Comparison of ENCODE assay signal across 21 cellular contexts in the genomic region with DNA sequence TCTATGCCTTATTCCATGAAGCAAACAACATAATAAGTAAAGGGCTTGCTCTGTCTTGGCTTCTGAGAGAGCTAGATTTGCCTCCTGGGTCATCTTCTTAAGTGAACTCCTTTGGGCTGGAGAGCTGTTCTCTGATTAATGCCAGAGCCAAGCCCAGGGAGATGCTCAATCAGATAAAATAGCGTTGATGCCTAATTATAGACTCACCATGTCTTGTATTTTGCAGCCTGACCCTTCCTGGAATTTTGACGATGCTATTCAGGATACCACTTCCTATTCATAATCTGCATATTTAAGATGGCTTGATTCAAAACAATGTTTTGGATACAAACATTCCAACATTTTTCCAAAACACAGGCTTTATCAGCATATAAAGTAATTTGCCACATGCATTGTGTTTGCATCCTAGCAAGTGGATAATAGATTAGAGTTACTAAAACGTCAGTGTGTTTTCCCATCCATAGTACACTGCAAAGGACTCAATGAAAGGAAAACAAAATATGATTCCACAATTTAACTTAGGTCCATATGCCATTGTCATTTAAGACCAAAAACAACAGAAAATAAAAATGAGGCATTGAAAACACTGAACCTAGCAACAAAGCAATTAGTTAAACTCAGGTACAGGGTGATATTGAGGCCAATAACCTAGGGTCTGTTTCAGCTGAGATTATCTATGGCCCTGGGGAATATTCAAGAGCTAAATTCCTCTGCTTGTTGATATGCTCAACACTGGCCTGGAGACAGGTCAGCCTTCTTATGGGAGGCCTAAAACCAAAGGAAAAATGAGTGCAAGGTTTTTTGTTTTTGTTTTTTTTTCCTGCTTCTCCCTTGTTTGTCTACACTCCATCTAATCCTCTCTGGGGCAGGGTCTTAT.
DNase-seq lines count a peak whose midpoint lies in the region; ATAC-seq, FAIRE-seq and TF ChIP-seq lines count a peak whose summit lies in the region.
"Had no signal": no experiment of that assay in that cellular context is flagged by ENCODE, and none has a peak within 500 bp of the region (broad histone marks: within the 10 kb centered on the region; RNA-seq: fewer than 3 reads in every experiment).

No MANE protein-coding gene starts in this region.

- H3K9ac ChIP-seq in H1 (replicated peaks in 1 of 4; ENCODE audit: extremely low read depth in 1 of 4, low read depth in 3 of 4, low read length in 3 of 4) (peak overlapping the region in 1 of 4 experiments; percentile 13; a peak in 1 of 7 replicates), mesendoderm (ENCODE audit: low read length) (no peak overlapping the region)

- no peak for TF ChIP-seq EP300 in H1 (IDR thresholded peaks at IDR 0.05; ENCODE audit: borderline replicate concordance in 1 of 2, low read depth in 2 of 2, low read length in 2 of 2)

- H3K27me3 ChIP-seq in CD4-positive, alpha-beta T cell (ENCODE audit: control insufficient read depth, insufficient read depth, low read length): no peaks in the 10 kb centered on the region
- H3K27me3 ChIP-seq in GM23338 (ENCODE audit: insufficient read depth) (no peaks in the 10 kb centered on the region), H1 (replicated peaks in 1 of 4; ENCODE audit: control insufficient read depth in 3 of 4, extremely low read depth in 1 of 4, insufficient read depth in 3 of 4, low read length in 3 of 4) (peaks cover 0 to 1% (median 0%) of the 10 kb centered on the region in 4 experiments; a peak in 1 of 7 replicates), mesendoderm (ENCODE audit: insufficient read depth, low read length, poor library complexity) (no peaks in the 10 kb centered on the region)
- H3K27me3 ChIP-seq: breast epithelium, esophagus squamous epithelium, SJSA1, tibial artery had no signal

- H3K4me2 ChIP-seq in GM23338: 0 out of 2 replicates have a peak overlapping the region, but pooled peaks have one; percentile 19
- no peak overlapping the region for H3K4me2 ChIP-seq in H1 (ENCODE audit: insufficient read depth in 1 of 2, low read depth in 2 of 2, low read length in 2 of 2)
- no peak overlapping the region for H3K4me2 ChIP-seq in mesendoderm (ENCODE audit: low read length)
- H3K4me2 ChIP-seq: PC-9 had no signal

- H3K4me1 ChIP-seq in GM23338 (ENCODE audit: insufficient read depth) (peaks cover 38% of the 10 kb centered on the region), H1 (replicated peaks in 1 of 4; ENCODE audit: control insufficient read depth in 3 of 4, insufficient read depth in 4 of 4, low read length in 3 of 4) (peaks cover 0 to 18% (median 0%) of the 10 kb centered on the region in 4 experiments; a peak in 3 of 7 replicates), mesendoderm (ENCODE audit: control insufficient read depth, low read depth, low read length) (peaks cover 5% of the 10 kb centered on the region)
- H3K4me1 ChIP-seq: breast epithelium, esophagus squamous epithelium, HAP-1 had no signal

- H3K36me3 ChIP-seq in GM23338 (ENCODE audit: insufficient read depth) (peaks cover 23% of the 10 kb centered on the region; the same call in 1 of the 2 replicates), H1 (ENCODE audit: control insufficient read depth in 2 of 4, insufficient read depth in 4 of 4, low read length in 3 of 4) (peaks cover 0 to 18% (median 8%) of the 10 kb centered on the region in 4 experiments; a peak in 3 of 8 replicates), mesendoderm (ENCODE audit: control insufficient read depth, insufficient read depth, low read length) (no peaks in the 10 kb centered on the region)
- H3K36me3 ChIP-seq: breast epithelium, esophagus squamous epithelium, HAP-1, SJSA1 had no signal

- H2BK120ac ChIP-seq in H1 (replicated peaks; ENCODE audit: low read depth, low read length) (no peak overlapping the region), mesendoderm (ENCODE audit: low read depth, low read length) (no peak overlapping the region)

- no peak for DNase-seq in CD4-positive, alpha-beta T cell
- DNase-seq in GM23338 (ENCODE audit: low spot score) (no peak), H1 (ENCODE audit: low read depth in 1 of 2, low spot score in 2 of 2) (no peak), mesendoderm (peak; percentile 73), MCF 10A (ENCODE audit: unreplicated experiment) (no peak), A172 (ENCODE audit: low spot score) (no peak), AML-193 (lab: John Stamatoyannopoulos, UW) (no peak), SKM-1 (lab: John Stamatoyannopoulos, UW; ENCODE audit: unreplicated experiment) (no peak)
- DNase-seq: activated naive CD8-positive, alpha-beta T cell treated with anti-CD3 and anti-CD28 coated beads for 36 hours; esophagus squamous epithelium; MM.1S; NCI-H1436 treated with DMSO at 0.1 percent for 48 hours; PC-9; posterior cingulate gyrus; stimulated activated CD4-positive, alpha-beta T cell treated with anti-CD3 and anti-CD28 coated beads, Interleukin-2, amount 100 ng/mL, for 24 hours; stimulated activated naive CD8-positive, alpha-beta T cell treated with anti-CD3 and anti-CD28 coated beads, Interleukin-15, Interleukin-2, amounts not matched to agents 100 U/mL and 50 U/mL, for 24 hours; tibial artery had no signal

- TF ChIP-seq RAD21 in H1 (IDR thresholded peaks at IDR 0.05 in 1 of 2, conservative IDR thresholded peaks at IDR 0.05 in 1 of 2; ENCODE audit: low read depth in 2 of 2, low read length in 2 of 2): no peak

- no peak for ATAC-seq in CD4-positive, alpha-beta T cell (ENCODE audit: poor library complexity)
- no peak for ATAC-seq in GM23338
- ATAC-seq: stimulated activated naive CD8-positive, alpha-beta T cell treated with anti-CD3 and anti-CD28 coated beads, Interleukin-15, Interleukin-2, amounts not matched to agents 100 U/mL and 50 U/mL, for 24 hours had no signal

- H2BK5ac ChIP-seq in H1 (ENCODE audit: low read depth, low read length) (no peak overlapping the region), mesendoderm (ENCODE audit: low read length) (no peak overlapping the region)

- H3K27ac ChIP-seq in CD4-positive, alpha-beta T cell (ENCODE audit: low read depth, low read length): no peak overlapping the region
- H3K27ac ChIP-seq in GM23338 (ENCODE audit: low read depth): peak overlapping the region; percentile 42
- H3K27ac ChIP-seq in H1 (ENCODE audit: low read depth, low read length): no peak overlapping the region
- no peak overlapping the region for H3K27ac ChIP-seq in mesendoderm (ENCODE audit: low read depth, low read length)
- H3K27ac ChIP-seq: breast epithelium, esophagus squamous epithelium, PC-9, SJSA1, tibial artery had no signal

- peaks cover 8% of the 10 kb centered on the region for H3K9me3 Mint-ChIP-seq in CD4-positive, alpha-beta T cell
- peaks cover 43% of the 10 kb centered on the region for H3K9me3 Mint-ChIP-seq in GM23338
- peaks cover 53% of the 10 kb centered on the region for H3K9me3 Mint-ChIP-seq in MCF 10A (ENCODE audit: unreplicated experiment)

- H3K79me1 ChIP-seq in H1 (ENCODE audit: low read depth, low read length) (no peaks in the 10 kb centered on the region), mesendoderm (ENCODE audit: low read length) (no peaks in the 10 kb centered on the region)

- intact Hi-C loops in CD4-positive, alpha-beta T cell (cut with DNase I, micrococcal nuclease): no loop called here
- intact Hi-C loops in MCF 10A (cut with micrococcal nuclease): no loop called here

- BruUV-seq in MCF 10A (replicated peaks; lab: Mats Ljungman, UMichigan): no TSS peak

- TF ChIP-seq POLR2A in H1 (IDR thresholded peaks at IDR 0.05; ENCODE audit: control extremely low read depth in 1 of 2, low read depth in 2 of 2, low read length in 2 of 2): no peak

- H3F3A ChIP-seq in GM23338 (replicated peaks; ENCODE audit: low read depth): no peaks in the 10 kb centered on the region

- CTCF ChIA-PET in CD4-positive, alpha-beta T cell (lab: Charles Lee): no interaction called here
- CTCF ChIA-PET in H1 (lab: Charles Lee; ENCODE audit: partially characterized antibody): interaction anchor here (0.7 to 1.1 kb wide), 2 partner anchors 70 to 383 kb away, joined by 3 to 5 read pairs; no protein-coding TSS in a partner anchor
- CTCF ChIA-PET in MCF 10A (lab: Yijun Ruan, JAX): interaction anchor here (0.7 kb wide), 1 partner anchor 244 kb away, joined by 3 read pairs; no protein-coding TSS in a partner anchor

- no peak overlapping the region for H4K91ac ChIP-seq in H1 (replicated peaks; ENCODE audit: insufficient read length, low read length)

- H4K20me1 ChIP-seq in GM23338 (replicated peaks; ENCODE audit: insufficient read depth) (no peaks in the 10 kb centered on the region), H1 (replicated peaks in 1 of 2; ENCODE audit: control insufficient read depth in 1 of 2, insufficient read depth in 2 of 2, low read length in 2 of 2) (no peaks in the 10 kb centered on the region)

- H2AFZ ChIP-seq in GM23338 (no peak overlapping the region), H1 (ENCODE audit: low read length) (no peak overlapping the region)
- H2AFZ ChIP-seq: PC-9 had no signal

- H4K5ac ChIP-seq in H1 (ENCODE audit: insufficient read length, low read depth, low read length) (no peak overlapping the region), mesendoderm (ENCODE audit: low read length) (no peak overlapping the region)

- H3K4me3 ChIP-seq in GM23338 (no peak overlapping the region), H1 (ENCODE audit: extremely low read depth in 1 of 4, insufficient read depth in 2 of 4, low read depth in 3 of 4, low read length in 4 of 4) (no peak overlapping the region), mesendoderm (ENCODE audit: low read length) (no peak overlapping the region)
- H3K4me3 ChIP-seq: breast epithelium, esophagus squamous epithelium, HAP-1, PC-9, SJSA1, tibial artery had no signal

- H2AK5ac ChIP-seq in H1 (ENCODE audit: low read depth, low read length): no peak overlapping the region
- H2AK5ac ChIP-seq in mesendoderm (ENCODE audit: low read length): no peak overlapping the region

- H2BK15ac ChIP-seq in H1 (ENCODE audit: low read length) (no peak overlapping the region), mesendoderm (replicated peaks; ENCODE audit: low read depth) (no peak overlapping the region)

- H3K36me3 Mint-ChIP-seq in CD4-positive, alpha-beta T cell (ENCODE audit: low read depth): peaks cover 90% of the 10 kb centered on the region
- H3K36me3 Mint-ChIP-seq in GM23338 (ENCODE audit: low read depth) (peaks cover 71% of the 10 kb centered on the region), MCF 10A (ENCODE audit: insufficient read depth, unreplicated experiment) (no peaks in the 10 kb centered on the region)

- H3K14ac ChIP-seq in H1 (ENCODE audit: insufficient read length): no peak overlapping the region

- WGBS in H1 (ENCODE audit: extremely low coverage in 1 of 2, insufficient coverage in 1 of 2, insufficient read length in 1 of 2, insufficient replicate concordance in 2 of 2, low coverage in 1 of 2, low lambda C conversion rate in 2 of 2, missing lambda C conversion rate in 1 of 2), 2 experiments: 83% methylated on average over 3 of the region's 3 CpGs; no CpG with 5 or more reads in 1 of the 2 experiments
- WGBS in mesendoderm (ENCODE audit: extremely low coverage, insufficient coverage, low lambda C conversion rate): no CpG with 5 or more reads among the region's 3 CpGs

- peak; percentile 70 for FAIRE-seq in H1 (lab: Jason Lieb, UNC)

- H3K9me2 ChIP-seq in GM23338 (ENCODE audit: insufficient read depth): peaks cover 4% of the 10 kb centered on the region; the same call in 1 of the 2 replicates

- no peak for TF ChIP-seq CTCF in CD4-positive, alpha-beta T cell (IDR thresholded peaks at IDR 0.05)
- no peak for TF ChIP-seq CTCF in GM23338 (conservative IDR thresholded peaks at IDR 0.05; ENCODE audit: low read depth in 2 of 2)
- no peak for TF ChIP-seq CTCF in H1 (IDR thresholded peaks at IDR 0.05; ENCODE audit: control extremely low read depth in 1 of 3, insufficient read depth in 1 of 3, low read depth in 1 of 3, low read length in 3 of 3)
- no peak for TF ChIP-seq CTCF in MCF 10A (IDR thresholded peaks at IDR 0.05; ENCODE audit: unreplicated experiment)

- peaks cover 50% of the 10 kb centered on the region for H3K4me1 Mint-ChIP-seq in CD4-positive, alpha-beta T cell (ENCODE audit: low read depth)
- peaks cover 29% of the 10 kb centered on the region for H3K4me1 Mint-ChIP-seq in GM23338
- H3K4me1 Mint-ChIP-seq in MCF 10A (ENCODE audit: insufficient read depth, unreplicated experiment): no peaks in the 10 kb centered on the region

- H3K79me2 ChIP-seq in GM23338 (replicated peaks; ENCODE audit: insufficient read depth) (peaks cover 100% of the 10 kb centered on the region), H1 (ENCODE audit: control insufficient read depth in 1 of 2, insufficient read depth in 2 of 2, low read length in 2 of 2) (peaks cover 0 to 96% of the 10 kb centered on the region in 2 experiments; a peak in 3 of 4 replicates), mesendoderm (ENCODE audit: control insufficient read depth, insufficient read depth, low read length) (peaks cover 3% of the 10 kb centered on the region)

- POLR2A ChIA-PET in CD4-positive, alpha-beta T cell (lab: Charles Lee): interaction anchor here (0.6 to 0.8 kb wide), 2 partner anchors 15 to 1526 kb away, joined by 3 read pairs; no protein-coding TSS in a partner anchor
- POLR2A ChIA-PET in H1 (lab: Charles Lee; ENCODE audit: partially characterized antibody) (interaction anchor here (1.0 kb wide), 1 partner anchor 16 kb away, joined by 4 read pairs; no protein-coding TSS in a partner anchor), MCF 10A (lab: Yijun Ruan, JAX) (no interaction called here)

- H3K56ac ChIP-seq in H1 (replicated peaks; ENCODE audit: insufficient read length, low read depth, low read length): no peak overlapping the region
- no peak overlapping the region for H3K56ac ChIP-seq in mesendoderm (ENCODE audit: low read length)

- H3K23me2 ChIP-seq in H1 (ENCODE audit: low read depth, low read length): no peaks in the 10 kb centered on the region

- H4K8ac ChIP-seq in H1 (ENCODE audit: extremely low read depth, insufficient read depth, low read length): no peak overlapping the region
- no peak overlapping the region for H4K8ac ChIP-seq in mesendoderm (ENCODE audit: low read depth, low read length)

- H3K4me3 Mint-ChIP-seq in CD4-positive, alpha-beta T cell: no peak overlapping the region
- H3K4me3 Mint-ChIP-seq in GM23338: no peak overlapping the region
- no peak overlapping the region for H3K4me3 Mint-ChIP-seq in MCF 10A (ENCODE audit: unreplicated experiment)
- H3K4me3 Mint-ChIP-seq: activated naive CD8-positive, alpha-beta T cell treated with anti-CD3 and anti-CD28 coated beads for 36 hours; activated T-helper 1 cell treated with anti-CD3 and anti-CD28 coated beads, Interleukin-12 subunit alpha, Interleukin-12 subunit beta, Interleukin-2, Interleukin-4 antibody, amounts not matched to agents 30 ng/mL and 10 ng/mL and 1 ng/mL, durations not matched to agents 14 hours and 24 hours and 36 hours had no signal

- no peaks in the 10 kb centered on the region for H3K27me3 Mint-ChIP-seq in CD4-positive, alpha-beta T cell
- H3K27me3 Mint-ChIP-seq in GM23338 (ENCODE audit: insufficient read depth, low read depth, poor library complexity): peaks cover 2% of the 10 kb centered on the region
- H3K27me3 Mint-ChIP-seq in MCF 10A (ENCODE audit: insufficient read depth, unreplicated experiment): no peaks in the 10 kb centered on the region
- H3K27me3 Mint-ChIP-seq: activated naive CD8-positive, alpha-beta T cell treated with anti-CD3 and anti-CD28 coated beads for 36 hours had no signal

- peaks cover 25% of the 10 kb centered on the region for H3K9me3 ChIP-seq in CD4-positive, alpha-beta T cell (ENCODE audit: control insufficient read depth, low read length)
- H3K9me3 ChIP-seq in H1 (ENCODE audit: insufficient read depth in 2 of 2, low read depth in 1 of 2, low read length in 1 of 2): peaks cover 12 to 14% of the 10 kb centered on the region in 2 experiments; a peak in 3 of 4 replicates

- H3K23ac ChIP-seq in H1 (ENCODE audit: insufficient read length) (no peak overlapping the region), mesendoderm (ENCODE audit: low read length) (no peak overlapping the region)

- peak overlapping the region; percentile 33 for H3K27ac Mint-ChIP-seq in CD4-positive, alpha-beta T cell
- H3K27ac Mint-ChIP-seq in GM23338 (no peak overlapping the region), MCF 10A (ENCODE audit: low read depth, unreplicated experiment) (no peak overlapping the region)
- H3K27ac Mint-ChIP-seq: activated naive CD8-positive, alpha-beta T cell treated with anti-CD3 and anti-CD28 coated beads for 36 hours; activated T-helper 1 cell treated with anti-CD3 and anti-CD28 coated beads, Interleukin-12 subunit alpha, Interleukin-12 subunit beta, Interleukin-2, Interleukin-4 antibody, amounts not matched to agents 30 ng/mL and 10 ng/mL and 1 ng/mL, durations not matched to agents 14 hours and 24 hours and 36 hours had no signal

- H2BK12ac ChIP-seq in H1 (ENCODE audit: low read depth, low read length): no peak overlapping the region

- H3K18ac ChIP-seq in H1 (ENCODE audit: extremely low read depth, low read length) (no peak overlapping the region), mesendoderm (ENCODE audit: low read length) (no peak overlapping the region)

- no peak overlapping the region for H2BK20ac ChIP-seq in H1 (ENCODE audit: low read length)

- H3K4ac ChIP-seq in H1 (replicated peaks; ENCODE audit: insufficient read length, low read depth, low read length) (no peak overlapping the region), mesendoderm (ENCODE audit: low read depth, low read length) (no peak overlapping the region)
